17 cellular contexts compared by ENCODE assay signal in genomic region chr1:72830606-72831390, GRCh38.
DNase-seq lines count a peak whose midpoint lies in the region; TF ChIP-seq lines count a peak whose summit lies in the region.
"Had no signal": no experiment of that assay in that cellular context is flagged by ENCODE, and none has a peak within 500 bp of the region (broad histone marks: within the 10 kb centered on the region; RNA-seq: fewer than 3 reads in every experiment).

No MANE protein-coding gene starts in this region.

- no peak overlapping the region for H3K14ac ChIP-seq in trophoblast cell (ENCODE audit: low read length)

- H3K27me3 ChIP-seq in MG63 (no peaks in the 10 kb centered on the region), endodermal cell (ENCODE audit: control insufficient read depth, insufficient read depth, low read length, poor library complexity, severe bottlenecking) (no peaks in the 10 kb centered on the region), trophoblast cell (ENCODE audit: insufficient read depth, low read length) (no peaks in the 10 kb centered on the region), H7 (ENCODE audit: control insufficient read depth, insufficient read depth, low read length) (no peaks in the 10 kb centered on the region)
- H3K27me3 ChIP-seq: SJCRH30 had no signal

- peak overlapping the region; percentile 79 for H3K27ac Mint-ChIP-seq in endodermal cell

- H3K4me2 ChIP-seq in trophoblast cell (ENCODE audit: low read length) = no peak overlapping the region

- no peak overlapping the region for H3K4me3 Mint-ChIP-seq in endodermal cell

- no peak overlapping the region for H2AK5ac ChIP-seq in trophoblast cell (ENCODE audit: low read length)

- H3K9ac ChIP-seq in endodermal cell (ENCODE audit: extremely low read depth, low read length, poor library complexity, severe bottlenecking) (no peak overlapping the region), trophoblast cell (ENCODE audit: low read length) (no peak overlapping the region)

- DNase-seq in DMS53 (lab: John Stamatoyannopoulos, UW) = peak; percentile 9
- no peak for DNase-seq in DMS53 treated with DMSO at 0.1 percent for 48 hours (lab: John Stamatoyannopoulos, UW; ENCODE audit: unreplicated experiment)
- DNase-seq in MG63 = peak; percentile 1
- peak; percentile 75 for DNase-seq in endodermal cell
- no peak for DNase-seq in trophoblast cell
- DNase-seq in NK-92 treated with Interleukin-12 subunit alpha and Interleukin-12 subunit beta, amount 100 ng/mL, for 24 hours (lab: John Stamatoyannopoulos, UW) = no peak
- no peak for DNase-seq in H7
- DNase-seq in SKM-1 treated with dmso at 0.1 percent for 144 hours (lab: John Stamatoyannopoulos, UW; ENCODE audit: unreplicated experiment) = no peak
- DNase-seq: 8988T, C1 segment of cervical spinal cord, KG1, MM.1S, NCI-H1105, NCI-H1694 treated with DMSO at 0.1 percent for 48 hours, NCI-H446 treated with DMSO at 0.1 percent for 48 hours, SJCRH30 had no signal

- H3K4me1 ChIP-seq in endodermal cell (ENCODE audit: control insufficient read depth, insufficient read depth, low read length) = no peaks in the 10 kb centered on the region
- H3K4me1 ChIP-seq in trophoblast cell (ENCODE audit: control insufficient read depth in 1 of 2, insufficient read depth in 2 of 2, low read length in 2 of 2) = peaks cover 6 to 9% of the 10 kb centered on the region in 2 experiments
- H3K4me1 ChIP-seq: SJCRH30 had no signal

- no peak overlapping the region for H4K12ac ChIP-seq in trophoblast cell (ENCODE audit: low read depth, low read length)

- H4K91ac ChIP-seq in trophoblast cell (ENCODE audit: low read depth, low read length) = no peak overlapping the region

- no peak for TF ChIP-seq CTCF in endodermal cell (conservative IDR thresholded peaks at IDR 0.05)

- H2BK5ac ChIP-seq in trophoblast cell (ENCODE audit: low read depth, low read length, poor library complexity) = no peak overlapping the region

- H2AFZ ChIP-seq in trophoblast cell (ENCODE audit: insufficient read depth, low read length, poor library complexity) = no peak overlapping the region

- no peak overlapping the region for H3K23ac ChIP-seq in trophoblast cell (ENCODE audit: low read length)

- H4K8ac ChIP-seq in trophoblast cell (ENCODE audit: low read depth, low read length) = no peak overlapping the region

- peaks cover 12% of the 10 kb centered on the region for H3K36me3 Mint-ChIP-seq in endodermal cell (ENCODE audit: low read depth)

- no peak overlapping the region for H3K4me3 ChIP-seq in MG63
- H3K4me3 ChIP-seq in endodermal cell (ENCODE audit: low read length) = no peak overlapping the region
- H3K4me3 ChIP-seq in trophoblast cell (ENCODE audit: low read depth, low read length) = no peak overlapping the region
- no peak overlapping the region for H3K4me3 ChIP-seq in H7 (ENCODE audit: insufficient read depth, low read depth, low read length)
- H3K4me3 ChIP-seq: SJCRH30 had no signal

- H3K79me2 ChIP-seq in trophoblast cell (ENCODE audit: control insufficient read depth, insufficient read depth, low read length, poor library complexity) = no peaks in the 10 kb centered on the region

- no peak overlapping the region for H3K18ac ChIP-seq in trophoblast cell (ENCODE audit: low read length)

- H2BK12ac ChIP-seq in trophoblast cell (ENCODE audit: low read length) = peak overlapping the region; percentile 24

- no peak overlapping the region for H3K4ac ChIP-seq in trophoblast cell (ENCODE audit: low read depth, low read length)

- WGBS in endodermal cell (ENCODE audit: insufficient coverage in 1 of 2, insufficient read length in 1 of 2), 2 experiments = 25 to 88% methylated on average over 2 to 5 of the region's 5 CpGs
- no CpG with 5 or more reads among the region's 5 CpGs for WGBS in trophoblast cell (ENCODE audit: extremely low coverage, insufficient coverage, insufficient read length)

- H3K9me3 Mint-ChIP-seq in endodermal cell = peaks cover 53% of the 10 kb centered on the region

- peaks cover 3% of the 10 kb centered on the region for H3K79me1 ChIP-seq in trophoblast cell (ENCODE audit: low read length)

- H3K27ac ChIP-seq in endodermal cell (ENCODE audit: low read depth, low read length) = no peak overlapping the region
- no peak overlapping the region for H3K27ac ChIP-seq in trophoblast cell (ENCODE audit: low read depth, low read length)
- H3K27ac ChIP-seq: HL-60, SJCRH30 had no signal

- no peak overlapping the region for H2BK120ac ChIP-seq in trophoblast cell (ENCODE audit: insufficient read depth, low read length, poor library complexity)

- H3K36me3 ChIP-seq in MG63 (no peaks in the 10 kb centered on the region), endodermal cell (ENCODE audit: control insufficient read depth, insufficient read depth, low read length) (no peaks in the 10 kb centered on the region), trophoblast cell (ENCODE audit: control insufficient read depth in 1 of 2, insufficient read depth in 2 of 2, low read length in 2 of 2) (no peaks in the 10 kb centered on the region), H7 (replicated peaks; ENCODE audit: control insufficient read depth, insufficient read depth, low read length) (no peaks in the 10 kb centered on the region)
- H3K36me3 ChIP-seq: SJCRH30 had no signal

- H3K9me3 ChIP-seq in MG63 (no peaks in the 10 kb centered on the region), endodermal cell (ENCODE audit: control insufficient read depth, low read length) (peaks cover 23% of the 10 kb centered on the region), trophoblast cell (ENCODE audit: insufficient read depth, low read depth, low read length) (no peaks in the 10 kb centered on the region)
- H3K9me3 ChIP-seq: SJCRH30 had no signal

- H3K4me1 Mint-ChIP-seq in endodermal cell = peaks cover 22% of the 10 kb centered on the region

- no peaks in the 10 kb centered on the region for H3K27me3 Mint-ChIP-seq in endodermal cell (ENCODE audit: insufficient read depth)

Comparison
In these comparisons a context has a peak if more than half of its experiments do, and no peak if none do; other contexts are left out.
1. DNase-seq: peak in DMS53 (single experiment), MG63 (single experiment) and endodermal cell (single experiment); none in DMS53 treated with DMSO at 0.1 percent for 48 hours (single experiment), trophoblast cell (0 of 2), NK-92 treated with Interleukin-12 subunit alpha and Interleukin-12 subunit beta, amount 100 ng/mL, for 24 hours (single experiment), H7 (single experiment) and SKM-1 treated with dmso at 0.1 percent for 144 hours (single experiment).